ENCODE assay signal across 8 cellular contexts in genomic region chr17:82257473-82257872, GRCh38. TPM values are rescaled to one million over a fixed set of nuclear protein-coding genes. Genes with fewer than 3 reads are reported as not detected.
A peak's percentile ranks its signal among the peaks of the same experiment; 100 is the strongest.
DNase-seq lines count a peak whose midpoint lies in the region; ATAC-seq and TF ChIP-seq lines count a peak whose summit lies in the region.

No MANE protein-coding gene starts in this region.

- DNase-seq in DND-41: peak; percentile 35
- peak; percentile 58 for DNase-seq in activated CD4-positive, alpha-beta T cell treated with anti-CD3 and anti-CD28 coated beads, Interleukin-2, amount 50 U/mL, for 1 hour
- DNase-seq in endothelial cell (ENCODE audit: low spot score): no peak
- DNase-seq in osteocyte (ENCODE audit: extremely low spot score, unreplicated experiment): no peak
- DNase-seq in HuH-7 (ENCODE audit: low spot score): no peak

- H3K9me3 ChIP-seq in DND-41 (ENCODE audit: insufficient read depth, low read length, severe bottlenecking): no peaks in the 10 kb centered on the region

- no peak overlapping the region for H3K4me3 ChIP-seq in DND-41 (ENCODE audit: low read depth in 1 of 2, low read length in 2 of 2)

- peaks cover 69% of the 10 kb centered on the region for H4K20me1 ChIP-seq in DND-41 (ENCODE audit: insufficient read depth, low read length)

- TF ChIP-seq CTCF in DND-41 (IDR thresholded peaks at IDR 0.05; ENCODE audit: borderline replicate concordance, extremely low read depth, low read length, poor library complexity, severe bottlenecking) (no peak), endothelial cell (IDR thresholded peaks at IDR 0.05; ENCODE audit: unreplicated experiment) (no peak), osteocyte (IDR thresholded peaks at IDR 0.05) (no peak)

- H3K4me1 ChIP-seq in DND-41 (ENCODE audit: insufficient read depth, low read length): no peaks in the 10 kb centered on the region

- no peak overlapping the region for H3K9ac ChIP-seq in DND-41 (ENCODE audit: low read depth, low read length)

- H3K27ac ChIP-seq in DND-41 (ENCODE audit: low read length): no peak overlapping the region

- H3K4me1 Mint-ChIP-seq in endothelial cell (ENCODE audit: unreplicated experiment): peaks cover under 1% of the 10 kb centered on the region
- H3K4me1 Mint-ChIP-seq in osteocyte (ENCODE audit: unreplicated experiment): peaks cover 6% of the 10 kb centered on the region

- H3K27me3 Mint-ChIP-seq in endothelial cell (ENCODE audit: unreplicated experiment) (peaks cover 2% of the 10 kb centered on the region), osteocyte (ENCODE audit: unreplicated experiment) (no peaks in the 10 kb centered on the region)

- ATAC-seq in DND-41 (ENCODE audit: insufficient read depth, low read depth) (peak; percentile 58; the same call in 2 of the 3 replicates), HG02981 (IDR thresholded peaks at IDR 0.05; ENCODE audit: unreplicated experiment) (no peak), GM18502 (IDR thresholded peaks at IDR 0.05; ENCODE audit: poor library complexity, unreplicated experiment) (no peak), GM18498 (IDR thresholded peaks at IDR 0.05; ENCODE audit: unreplicated experiment) (no peak)

- no peak overlapping the region for H3K4me2 ChIP-seq in DND-41 (ENCODE audit: insufficient read depth, low read length)

- H3K27me3 ChIP-seq in DND-41 (ENCODE audit: insufficient read depth, low read length, poor library complexity): no peaks in the 10 kb centered on the region

- peak overlapping the region; percentile 8 for H3K4me3 Mint-ChIP-seq in endothelial cell (ENCODE audit: unreplicated experiment)
- H3K4me3 Mint-ChIP-seq in osteocyte (ENCODE audit: unreplicated experiment): no peak overlapping the region

- no peaks in the 10 kb centered on the region for H3K9me3 Mint-ChIP-seq in endothelial cell (ENCODE audit: unreplicated experiment)
- no peaks in the 10 kb centered on the region for H3K9me3 Mint-ChIP-seq in osteocyte (ENCODE audit: unreplicated experiment)

- no peak overlapping the region for H2AFZ ChIP-seq in DND-41 (ENCODE audit: low read depth, low read length)

- H3K27ac Mint-ChIP-seq in endothelial cell (ENCODE audit: unreplicated experiment) (peak overlapping the region; percentile 48), osteocyte (ENCODE audit: unreplicated experiment) (peak overlapping the region; percentile 52)

- peaks cover 84% of the 10 kb centered on the region for H3K79me2 ChIP-seq in DND-41 (ENCODE audit: insufficient read depth, low read length)

- peaks cover 88% of the 10 kb centered on the region for H3K36me3 ChIP-seq in DND-41 (ENCODE audit: insufficient read depth, low read length)

- H3K36me3 Mint-ChIP-seq in endothelial cell (ENCODE audit: low read depth, unreplicated experiment): peaks cover 71% of the 10 kb centered on the region
- peaks cover 59% of the 10 kb centered on the region for H3K36me3 Mint-ChIP-seq in osteocyte (ENCODE audit: unreplicated experiment)

RNA-seq across cellular contexts. Expression of gene CSNK1D, which starts 16.0 kb away (rescaled TPM):
- total RNA-seq in endothelial cell (ENCODE audit: unreplicated experiment) (149 TPM), osteocyte (118 and 124 TPM in 2 replicates)

RNA-seq across cellular contexts. Expression of gene SLC16A3, which starts 28.6 kb away (rescaled TPM):
- total RNA-seq in endothelial cell (ENCODE audit: unreplicated experiment) (76.2 TPM), osteocyte (12.9 and 18.1 TPM in 2 replicates)

RNA-seq across cellular contexts. Expression of gene CCDC57, which starts 44.8 kb away (rescaled TPM):
- 37.2 TPM for total RNA-seq in endothelial cell (ENCODE audit: unreplicated experiment)
- total RNA-seq in osteocyte: 50.8 and 57.9 TPM in 2 replicates

RNA-seq across cellular contexts. Expression of gene CD7, which starts 59.9 kb away (rescaled TPM):
- total RNA-seq in endothelial cell (ENCODE audit: unreplicated experiment) (not detected), osteocyte (1.0 TPM in 2 replicates)

Comparison
In these comparisons a context has a peak if more than half of its experiments do, and no peak if none do; other contexts are left out.
1. DNase-seq: peak in DND-41 (single experiment) and activated CD4-positive, alpha-beta T cell treated with anti-CD3 and anti-CD28 coated beads, Interleukin-2, amount 50 U/mL, for 1 hour (single experiment); none in endothelial cell (single experiment), osteocyte (single experiment) and HuH-7 (single experiment).